ENCODE assay signal across 26 cellular contexts in the genomic region with DNA sequence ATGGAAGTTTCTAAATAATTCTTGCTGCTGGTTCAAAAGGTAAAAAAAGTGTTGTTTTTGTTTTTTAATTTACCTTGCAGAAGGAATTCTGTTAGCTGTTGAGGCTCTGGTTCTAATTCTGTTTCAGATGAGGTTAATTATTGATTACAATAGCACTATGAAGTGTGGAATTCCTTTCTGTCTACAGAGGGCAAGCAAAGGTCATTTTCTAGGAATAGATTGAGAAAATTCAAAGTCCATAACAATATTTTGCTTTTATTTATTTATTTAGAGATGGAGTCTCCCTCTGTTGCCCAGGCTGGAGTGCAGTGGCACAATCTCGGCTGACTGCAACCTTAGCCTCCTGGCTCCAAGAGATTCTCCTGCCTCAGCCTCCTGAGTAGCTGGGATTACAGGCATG.
"Had no signal": no experiment of that assay in that cellular context is flagged by ENCODE, and none has a peak within 500 bp of the region (broad histone marks: within the 10 kb centered on the region; RNA-seq: fewer than 3 reads in every experiment).

No MANE protein-coding gene starts in this region.

- H3K27me3 ChIP-seq: heart right ventricle, hepatocyte, left lung, ovary, sigmoid colon, stomach, testis, thyroid gland, transverse colon, upper lobe of left lung had no signal

- ATAC-seq: heart right ventricle; left cardiac atrium; left lung; natural killer cell; right cardiac atrium; stimulated activated naive B cell treated with anti-CD40 and anti-IgM and Interleukin-4, amounts not matched to agents 10 μg/mL and 1 μg/mL and 100 μg/mL, for 72 hours; stimulated activated naive CD8-positive, alpha-beta T cell treated with anti-CD3 and anti-CD28 coated beads, Interleukin-15, Interleukin-2, amounts not matched to agents 100 U/mL and 50 U/mL, for 24 hours had no signal

- H3K4me3 ChIP-seq: heart right ventricle, hepatocyte, left lung, lung, ovary, sigmoid colon, smooth muscle cell, stomach, testis, thyroid gland, transverse colon, upper lobe of left lung had no signal

- H3K79me2 ChIP-seq: hepatocyte had no signal

- H2AFZ ChIP-seq: hepatocyte had no signal

- H3K4me2 ChIP-seq: hepatocyte, smooth muscle cell had no signal

- H3K27ac ChIP-seq: heart right ventricle, hepatocyte, left lung, ovary, sigmoid colon, stomach, testis, thyroid gland, transverse colon, upper lobe of left lung had no signal

- H3K4me1 ChIP-seq: heart right ventricle, left lung, sigmoid colon, stomach, testis, thyroid gland, transverse colon, upper lobe of left lung had no signal

- H3K36me3 ChIP-seq: heart right ventricle, left lung, ovary, sigmoid colon, stomach, thyroid gland, transverse colon, upper lobe of left lung had no signal

- FAIRE-seq: urothelium cell line had no signal

- DNase-seq: heart right ventricle; islet precursor cell; kidney glomerular epithelial cell; left cardiac atrium; left lung; mesendoderm; naive B cell; natural killer cell; nephron progenitor cell; ovary; retina; right cardiac atrium; sigmoid colon; stimulated activated CD4-positive, alpha-beta T cell treated with anti-CD3 and anti-CD28 coated beads, Interleukin-1b, Interleukin-23, amount 100 ng/mL, for 48 hours; stimulated activated CD4-positive, alpha-beta T cell treated with anti-CD3 and anti-CD28 coated beads, Interleukin-4, amount 100 ng/mL, for 1 hour; stimulated activated naive B cell treated with anti-CD40 and anti-IgM and Interleukin-4, amounts not matched to agents 10 μg/mL and 1 μg/mL and 100 μg/mL, for 72 hours; stimulated activated naive CD8-positive, alpha-beta T cell treated with anti-CD3 and anti-CD28 coated beads, Interleukin-15, Interleukin-2, amounts not matched to agents 100 U/mL and 50 U/mL, for 24 hours; stomach; testis; thyroid gland; transverse colon; upper lobe of left lung had no signal

- H3K9me3 ChIP-seq: heart right ventricle, left lung, ovary, sigmoid colon, stomach, testis, thyroid gland, transverse colon, upper lobe of left lung had no signal
